ENCODE assay signal across 10 cellular contexts in the genomic region with DNA sequence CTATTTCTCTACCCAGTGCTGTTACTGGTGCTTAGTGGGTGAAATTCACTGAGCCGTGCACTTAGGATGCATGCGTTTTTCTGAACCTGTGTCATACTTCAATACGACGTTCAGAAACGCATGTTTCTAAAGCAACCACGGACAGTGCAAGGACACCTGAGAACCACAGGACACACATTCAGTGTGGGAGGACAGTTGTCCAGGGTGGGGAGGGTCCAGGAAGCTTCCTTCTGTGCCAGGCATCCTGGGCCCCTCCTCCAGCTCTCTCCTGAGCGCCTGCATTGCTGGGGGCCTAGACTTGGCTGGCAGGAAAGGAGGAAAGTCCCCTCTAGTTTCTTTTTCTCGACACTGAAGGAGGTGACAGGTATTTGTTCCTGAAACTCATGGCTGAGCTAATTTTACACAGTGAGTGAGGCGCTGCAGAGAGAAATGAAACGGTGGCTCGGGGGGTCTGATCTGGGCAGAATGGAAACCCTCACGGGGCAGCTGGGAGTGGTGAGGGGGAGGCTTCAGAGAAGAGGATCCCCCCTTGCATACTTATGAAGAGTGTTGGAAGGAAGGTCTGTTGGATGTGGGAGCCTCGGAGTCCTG.
A peak's percentile ranks its signal among the peaks of the same experiment; 100 is the strongest.
DNase-seq lines count a peak whose midpoint lies in the region; ATAC-seq, FAIRE-seq and TF ChIP-seq lines count a peak whose summit lies in the region.
"Had no signal": no experiment of that assay in that cellular context is flagged by ENCODE, and none has a peak within 500 bp of the region (broad histone marks: within the 10 kb centered on the region; RNA-seq: fewer than 3 reads in every experiment).

No MANE protein-coding gene starts in this region.

- intact Hi-C loops in GM12878 (cut with micrococcal nuclease; ENCODE audit: unreplicated experiment): loop anchor here (1.0 to 2.0 kb wide), 5 partner anchors 22 to 168 kb away; no protein-coding TSS in a partner anchor

- POLR2A ChIA-PET in GM12878 (lab: Charles Lee): interaction anchor here (1.2 to 3.4 kb wide), 12 partner anchors 8 to 90 kb away, joined by 3 to 16 read pairs (median 6); a partner anchor contains a TSS

- 0 out of 2 replicates have a peak, but pooled peaks have one; percentile 10 for TF ChIP-seq RAD21 in GM12878 (IDR thresholded peaks at IDR 0.05; ENCODE audit: insufficient read depth, low read depth, low read length)

- peak overlapping the region; percentile 86 for H3K9ac ChIP-seq in GM12878 (ENCODE audit: control insufficient read depth, insufficient read depth, low read length)

- peak overlapping the region; percentile 100 for H3K27ac ChIP-seq in GM12878 (ENCODE audit: control insufficient read depth, insufficient read depth)
- H3K27ac ChIP-seq: prostate gland had no signal

- SMC1A ChIA-PET in GM12878 (lab: Charles Lee; ENCODE audit: uncharacterized antibody, unreplicated experiment): interaction anchor here (0.6 to 18.6 kb wide), 19 partner anchors 11 to 171 kb away, joined by 3 to 338 read pairs (median 6); a partner anchor contains a TSS

- TF ChIP-seq CTCF in GM10266 (IDR thresholded peaks at IDR 0.05; ENCODE audit: control insufficient read depth, insufficient read depth, low read depth, missing control alignments) (no peak), GM12878 (IDR thresholded peaks at IDR 0.05 in 2 of 3, conservative IDR thresholded peaks at IDR 0.05 in 1 of 3; ENCODE audit: control insufficient read depth in 2 of 3, extremely low read depth in 1 of 3, insufficient read depth in 1 of 3, low read depth in 3 of 3, low read length in 3 of 3) (no peak)

- CTCF ChIA-PET in GM12878 (lab: Yijun Ruan, JAX): interaction anchor here (1.0 to 12.2 kb wide), 20 partner anchors 9 to 167 kb away, joined by 3 to 337 read pairs (median 12); a partner anchor contains a TSS

- peak; percentile 74 to 81; a peak in 1 of 4 replicates for TF ChIP-seq EP300 in GM12878 (IDR thresholded peaks at IDR 0.05; ENCODE audit: borderline replicate concordance in 1 of 2, control insufficient read depth in 1 of 2, low read depth in 2 of 2, low read length in 2 of 2)

- TF ChIP-seq POLR2A in GM12878 (IDR thresholded peaks at IDR 0.05; ENCODE audit: low read depth, low read length): peak; percentile 61

- peaks cover 11% of the 10 kb centered on the region for H3K79me2 ChIP-seq in GM12878 (ENCODE audit: control insufficient read depth, insufficient read depth, low read length)

- ATAC-seq in GM19395 (IDR thresholded peaks at IDR 0.05; ENCODE audit: unreplicated experiment) (peak; percentile 45), HG03280 (IDR thresholded peaks at IDR 0.05; ENCODE audit: unreplicated experiment) (peak; percentile 45), GM12878 (peak; percentile 75), GM18873 (IDR thresholded peaks at IDR 0.05; ENCODE audit: low FRiP score, unreplicated experiment) (no peak), HG03520 (IDR thresholded peaks at IDR 0.05; ENCODE audit: unreplicated experiment) (no peak)

- no peaks in the 10 kb centered on the region for H3K36me3 ChIP-seq in GM12878 (ENCODE audit: control insufficient read depth in 2 of 2, insufficient read depth in 2 of 2, low read length in 1 of 2)
- H3K36me3 ChIP-seq: Peyer's patch, prostate gland had no signal

- FAIRE-seq in GM12878 (lab: Jason Lieb, UNC): peak; percentile 89

- H3K4me3 ChIP-seq in GM12878: peak overlapping the region; percentile 4; the same call in 1 of the 2 replicates
- H3K4me3 ChIP-seq: prostate gland had no signal

- H4K20me1 ChIP-seq in GM12878 (ENCODE audit: control insufficient read depth, insufficient read depth): no peaks in the 10 kb centered on the region

- no TSS peak for BruUV-seq in GM12878 (replicated peaks; lab: Mats Ljungman, UMichigan)

- H2AFZ ChIP-seq in GM12878 (ENCODE audit: control insufficient read depth, low read depth, low read length): peak overlapping the region; percentile 9; the same call in 1 of the 2 replicates

- H3K4me2 ChIP-seq in GM12878 (ENCODE audit: control insufficient read depth, insufficient read depth): peak overlapping the region; percentile 97

- WGBS in GM12878 (ENCODE audit: insufficient coverage, insufficient replicate concordance, low lambda C conversion rate, missing lambda C conversion rate): under 1% methylated on average over 13 of the region's 13 CpGs

- in situ Hi-C loops in GM12878 (cut with MboI): loop anchor here (5.0 kb wide), 1 partner anchor 167 kb away; no protein-coding TSS in a partner anchor

- RAD21 ChIA-PET in GM12878 (lab: Charles Lee; ENCODE audit: unreplicated experiment): interaction anchor here (0.6 to 8.2 kb wide), 21 partner anchors 8 to 435 kb away, joined by 3 to 194 read pairs (median 5); a partner anchor contains a TSS

- H3K27me3 ChIP-seq in GM12878 (replicated peaks in 1 of 2; ENCODE audit: control insufficient read depth in 2 of 2, insufficient read depth in 2 of 2, low read length in 1 of 2): no peaks in the 10 kb centered on the region
- H3K27me3 ChIP-seq: Peyer's patch had no signal

- H3K9me3 ChIP-seq in GM12878 (replicated peaks; ENCODE audit: control insufficient read depth, insufficient read depth, low read length): no peaks in the 10 kb centered on the region
- H3K9me3 ChIP-seq: Peyer's patch, prostate gland had no signal

- DNase-seq in GM10266 (ENCODE audit: extremely low spot score) (peak; percentile 70), GM12878 (ENCODE audit: low read depth, low spot score) (peak; percentile 84), OCI-M2 (lab: John Stamatoyannopoulos, UW; ENCODE audit: unreplicated experiment) (no peak), NCI-H1105 treated with DMSO at 0.1 percent for 48 hours (lab: John Stamatoyannopoulos, UW) (no peak)

- peaks cover 98% of the 10 kb centered on the region for H3K4me1 ChIP-seq in GM12878 (ENCODE audit: control insufficient read depth, insufficient read depth, low read length)
- H3K4me1 ChIP-seq: prostate gland had no signal

TF ChIP-seq in GM12878, 131 proteins besides CTCF, POLR2A, EP300 and RAD21 (continues in another document):
- TF ChIP-seq ZZZ3 (IDR thresholded peaks at IDR 0.05; ENCODE audit: control insufficient read depth, insufficient read length, low read depth): no peak
- TF ChIP-seq, protein P1, sequence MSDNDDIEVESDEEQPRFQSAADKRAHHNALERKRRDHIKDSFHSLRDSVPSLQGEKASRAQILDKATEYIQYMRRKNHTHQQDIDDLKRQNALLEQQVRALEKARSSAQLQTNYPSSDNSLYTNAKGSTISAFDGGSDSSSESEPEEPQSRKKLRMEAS (IDR thresholded peaks at IDR 0.05; ENCODE audit: low read depth, low read length): no peak; the same call in 1 of the 2 replicates
- no peak; the same call in 1 of the 2 replicates for TF ChIP-seq NR2F1 (conservative IDR thresholded peaks at IDR 0.05)
- TF ChIP-seq MTA2 (IDR thresholded peaks at IDR 0.05; ENCODE audit: low read depth): peak; percentile 81
- TF ChIP-seq FOXK2 (IDR thresholded peaks at IDR 0.05): no peak
- TF ChIP-seq NBN (IDR thresholded peaks at IDR 0.05): peak; percentile 85; the same call in 1 of the 2 replicates
- no peak for TF ChIP-seq CREB1 (IDR thresholded peaks at IDR 0.05; ENCODE audit: low read depth)
- TF ChIP-seq LARP7 (IDR thresholded peaks at IDR 0.05): peak; percentile 71; the same call in 1 of the 2 replicates
- TF ChIP-seq CHD4 (IDR thresholded peaks at IDR 0.05): 0 out of 2 replicates have a peak, but pooled peaks have one; percentile 61
- TF ChIP-seq ZSCAN29 (IDR thresholded peaks at IDR 0.05): no peak
- TF ChIP-seq TCF12 (IDR thresholded peaks at IDR 0.05; ENCODE audit: low read depth, low read length): no peak
- peak; percentile 84; the same call in 1 of the 2 replicates for TF ChIP-seq RCOR1 (conservative IDR thresholded peaks at IDR 0.05; ENCODE audit: low read depth, low read length)
- no peak for TF ChIP-seq NR2C2 (IDR thresholded peaks at IDR 0.05; ENCODE audit: borderline replicate concordance, control insufficient read depth, insufficient read length, low read depth)
- TF ChIP-seq ZNF274 (IDR thresholded peaks at IDR 0.05; ENCODE audit: insufficient read depth, insufficient read length): no peak
- no peak for TF ChIP-seq CHD1 (IDR thresholded peaks at IDR 0.05; ENCODE audit: low read depth, low read length)
- TF ChIP-seq, protein P2, sequence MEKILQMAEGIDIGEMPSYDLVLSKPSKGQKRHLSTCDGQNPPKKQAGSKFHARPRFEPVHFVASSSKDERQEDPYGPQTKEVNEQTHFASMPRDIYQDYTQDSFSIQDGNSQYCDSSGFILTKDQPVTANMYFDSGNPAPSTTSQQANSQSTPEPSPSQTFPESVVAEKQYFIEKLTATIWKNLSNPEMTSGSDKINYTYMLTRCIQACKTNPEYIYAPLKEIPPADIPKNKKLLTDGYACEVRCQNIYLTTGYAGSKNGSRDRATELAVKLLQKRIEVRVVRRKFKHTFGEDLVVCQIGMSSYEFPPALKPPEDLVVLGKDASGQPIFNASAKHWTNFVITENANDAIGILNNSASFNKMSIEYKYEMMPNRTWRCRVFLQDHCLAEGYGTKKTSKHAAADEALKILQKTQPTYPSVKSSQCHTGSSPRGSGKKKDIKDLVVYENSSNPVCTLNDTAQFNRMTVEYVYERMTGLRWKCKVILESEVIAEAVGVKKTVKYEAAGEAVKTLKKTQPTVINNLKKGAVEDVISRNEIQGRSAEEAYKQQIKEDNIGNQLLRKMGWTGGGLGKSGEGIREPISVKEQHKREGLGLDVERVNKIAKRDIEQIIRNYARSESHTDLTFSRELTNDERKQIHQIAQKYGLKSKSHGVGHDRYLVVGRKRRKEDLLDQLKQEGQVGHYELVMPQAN (conservative IDR thresholded peaks at IDR 0.05): peak; percentile 53

Comparison
In these comparisons a context has a peak if more than half of its experiments do, and no peak if none do; other contexts are left out.
1. DNase-seq: peak in GM10266 (single experiment) and GM12878 (single experiment); none in OCI-M2 (single experiment) and NCI-H1105 treated with DMSO at 0.1 percent for 48 hours (single experiment).
2. ATAC-seq: peak in GM19395 (single experiment), HG03280 (single experiment) and GM12878 (single experiment); none in GM18873 (single experiment) and HG03520 (single experiment).